1 cellular context compared by ENCODE assay signal in the genomic region with DNA sequence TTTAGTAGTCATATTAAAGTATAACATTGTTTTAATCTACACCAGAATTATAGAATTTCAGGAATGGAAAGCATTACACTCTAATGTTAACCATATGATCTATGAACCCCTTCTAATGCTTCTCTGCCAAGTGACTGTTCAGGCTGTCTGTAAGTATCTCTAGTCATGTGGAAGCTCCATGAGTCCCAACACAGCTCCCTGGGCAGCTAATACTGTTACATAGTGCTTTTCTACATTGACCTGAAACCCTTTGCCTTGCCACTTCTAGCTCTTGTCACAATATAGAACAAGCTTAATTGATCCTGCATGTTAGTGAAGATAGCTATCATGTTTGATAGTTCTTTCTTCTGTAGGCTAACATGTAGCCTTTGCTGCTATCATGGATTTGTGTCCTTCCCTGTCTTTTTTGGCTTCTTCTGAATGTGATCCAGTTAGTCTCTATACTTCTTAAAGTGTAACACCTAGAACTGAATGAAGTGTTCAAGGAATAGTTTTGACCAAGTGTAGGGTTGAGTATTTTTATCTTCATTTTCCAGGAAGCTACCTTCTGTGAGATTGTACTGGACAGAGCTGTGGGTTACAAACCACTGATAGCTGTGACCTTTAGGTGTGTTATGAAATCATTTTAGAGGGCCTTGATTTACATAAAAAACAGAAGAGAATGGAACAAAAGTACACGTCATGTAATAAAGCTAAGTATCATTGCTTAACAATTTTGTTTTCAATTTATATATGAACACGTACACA.
TF ChIP-seq lines count a peak whose summit lies in the region.

No MANE protein-coding gene starts in this region.

TF ChIP-seq in IMR-90, 13 proteins besides CTCF, POLR2A, EP300 and RAD21 (continued from another document):
- no peak for TF ChIP-seq SMC3 (IDR thresholded peaks at IDR 0.05; ENCODE audit: low read depth, low read length)
- TF ChIP-seq RCOR1 (IDR thresholded peaks at IDR 0.05; ENCODE audit: insufficient replicate concordance, low read length): no peak
- TF ChIP-seq NFE2L2 (IDR thresholded peaks at IDR 0.05; ENCODE audit: low read depth, low read length): no peak
